Comparison of ENCODE assay signal across 29 cellular contexts in the genomic region with DNA sequence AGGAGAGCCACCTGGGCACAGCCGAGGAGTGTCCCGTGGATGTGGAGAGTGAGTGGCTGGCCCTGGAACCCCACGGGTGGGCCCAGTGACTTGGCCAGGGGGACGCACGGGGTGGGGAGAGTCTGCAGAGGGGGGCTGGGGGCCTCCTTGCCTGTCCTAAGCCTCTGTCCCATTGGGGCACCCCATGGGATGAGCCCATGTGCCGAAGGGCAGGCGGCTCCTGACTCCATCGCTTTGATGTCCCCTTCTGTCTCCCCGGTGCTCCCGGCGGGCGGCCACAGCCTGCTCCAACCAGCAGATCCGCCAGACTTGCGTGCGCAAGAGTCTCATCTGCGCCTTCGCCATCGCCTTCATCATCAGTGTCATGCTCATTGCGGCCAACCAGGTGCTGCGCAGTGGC. TPM values are rescaled to one million over a fixed set of nuclear protein-coding genes. Genes with fewer than 3 reads are reported as not detected.
"Had no signal": no experiment of that assay in that cellular context is flagged by ENCODE, and none has a peak within 500 bp of the region (broad histone marks: within the 10 kb centered on the region; RNA-seq: fewer than 3 reads in every experiment).

No MANE protein-coding gene starts in this region.

- H3K4me1 ChIP-seq: left lung, lower lobe of right lung had no signal

- H3K27ac ChIP-seq: coronary artery, dorsolateral prefrontal cortex, epithelial cell of prostate, esophagus squamous epithelium, gastrocnemius medialis, heart right ventricle, left lung, lower lobe of right lung had no signal

- H3K4me3 ChIP-seq: coronary artery, dorsolateral prefrontal cortex, esophagus squamous epithelium, gastrocnemius medialis, heart right ventricle, left lung, lower lobe of right lung, mucosa of descending colon had no signal

- DNase-seq: dermis blood vessel endothelial cell; dorsolateral prefrontal cortex; effector CD4-positive, alpha-beta T cell; effector memory CD4-positive, alpha-beta T cell; erythroblast; esophagus squamous epithelium; foreskin fibroblast; foreskin melanocyte; gastrocnemius medialis; glutamatergic neuron; head of caudate nucleus; heart right ventricle; hippocampal formation; left cardiac atrium; left lung; left ventricle myocardium superior; lower lobe of right lung; mesenchymal stem cell; mucosa of descending colon had no signal

- H3K9me3 ChIP-seq: esophagus squamous epithelium, gastrocnemius medialis, heart right ventricle, left lung, lower lobe of right lung, mucosa of descending colon had no signal

- H3K27ac Mint-ChIP-seq: mesothelial cell of epicardium had no signal

- H3K27me3 ChIP-seq: dorsolateral prefrontal cortex, gastrocnemius medialis had no signal

- H3K4me3 Mint-ChIP-seq: mesothelial cell of epicardium had no signal

- H3K36me3 ChIP-seq: gastrocnemius medialis had no signal

- H3K9me3 Mint-ChIP-seq: mesothelial cell of epicardium had no signal

- ATAC-seq: esophagus mucosa, gastrocnemius medialis, heart right ventricle, left cardiac atrium, left lung, left ventricle myocardium superior, lower lobe of right lung, mucosa of descending colon had no signal

RNA-seq across cellular contexts. Expression of a gene that starts 9.4 kb away (rescaled TPM):
- total RNA-seq: dermis blood vessel endothelial cell, esophagus mucosa, gastrocnemius medialis, glomerular endothelial cell, heart right ventricle, kidney epithelial cell, left cardiac atrium, left lung, left ventricle myocardium superior, lower leg skin, lower lobe of right lung, lung microvascular endothelial cell, mesenteric fat pad, mesothelial cell of epicardium had no signal
- polyA plus RNA-seq: keratinocyte had no signal
